In the genomic region with DNA sequence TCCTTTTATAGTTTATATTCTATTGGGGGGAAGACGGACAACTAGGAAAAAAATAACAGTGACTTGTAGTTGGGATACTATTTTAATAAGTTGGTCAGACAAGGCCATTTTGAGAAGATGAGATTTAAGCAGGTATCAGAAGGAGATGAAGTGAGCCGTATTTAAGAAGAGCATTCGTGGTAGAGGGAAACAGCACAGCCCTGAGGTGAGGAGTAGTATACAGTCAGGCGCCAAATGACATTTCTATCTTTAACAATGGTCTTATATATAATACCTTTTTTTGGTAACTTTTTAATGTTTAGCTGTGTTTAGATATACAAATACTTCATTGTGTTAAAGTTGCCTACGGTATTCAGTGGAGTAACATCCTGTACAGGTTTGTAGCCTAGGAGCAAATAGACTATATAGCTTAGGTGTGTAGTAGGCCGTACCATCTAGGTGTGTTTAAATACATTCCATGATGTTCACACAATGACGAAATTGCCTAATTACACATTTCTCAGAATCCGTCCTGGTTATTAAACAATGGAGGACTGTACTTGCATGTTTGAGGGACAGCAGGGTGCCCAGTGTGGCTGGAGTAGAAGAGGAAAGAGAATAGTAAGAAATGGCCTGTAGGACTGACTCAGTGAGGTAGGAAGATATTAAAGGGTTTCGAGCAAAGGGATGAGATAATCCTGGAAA, we compare ENCODE assay signal across 1 cellular context.
TF ChIP-seq lines count a peak whose summit lies in the region.

No MANE protein-coding gene starts in this region.

TF ChIP-seq in liver, 16 proteins besides CTCF, POLR2A, EP300 and RAD21 (continued from another document):
- TF ChIP-seq REST (IDR thresholded peaks at IDR 0.05) = no peak
- no peak for TF ChIP-seq SP1 (IDR thresholded peaks at IDR 0.05)
- TF ChIP-seq GABPA (IDR thresholded peaks at IDR 0.05 in 1 of 2, conservative IDR thresholded peaks at IDR 0.05 in 1 of 2) = no peak
